ENCODE assay signal across 26 cellular contexts in genomic region chr18:67068608-67069007, GRCh38.
"Had no signal": no experiment of that assay in that cellular context is flagged by ENCODE, and none has a peak within 500 bp of the region (broad histone marks: within the 10 kb centered on the region; RNA-seq: fewer than 3 reads in every experiment).

No MANE protein-coding gene starts in this region.

- H2AFZ ChIP-seq: hepatocyte, neural progenitor cell, parathyroid adenoma had no signal

- H3K4me1 ChIP-seq: gastroesophageal sphincter, neural progenitor cell, parathyroid adenoma, psoas muscle, suprapubic skin, tibial artery, upper lobe of right lung had no signal

- H3K27ac ChIP-seq: brain microvascular endothelial cell, gastroesophageal sphincter, hepatocyte, neural progenitor cell, parathyroid adenoma, psoas muscle, suprapubic skin, tibial artery, upper lobe of right lung had no signal

- H3K9ac ChIP-seq: neural progenitor cell, parathyroid adenoma had no signal

- H3K4me3 ChIP-seq: gastroesophageal sphincter, hepatocyte, neural progenitor cell, psoas muscle, suprapubic skin, tibial artery, upper lobe of right lung had no signal

- FAIRE-seq: astrocyte, endothelial cell of umbilical vein had no signal

- DNase-seq: activated CD4-positive, alpha-beta memory T cell treated with anti-CD3 and anti-CD28 coated beads for 36 hours; activated CD4-positive, alpha-beta T cell treated with anti-CD3 and anti-CD28 coated beads, Interleukin-2, amount 10 ng/mL, durations not matched to agents 24 days and 14 days; activated CD4-positive, CD25-positive, alpha-beta regulatory T cell treated with anti-CD3 and anti-CD28 coated beads, Interleukin-2, amount 50 U/mL, for 72 hours; activated CD8-positive, alpha-beta memory T cell treated with anti-CD3 and anti-CD28 coated beads, Interleukin-2, amount 50 U/mL, for 4 hours; activated gamma-delta T cell; activated naive CD4-positive, alpha-beta T cell treated with anti-CD3 and anti-CD28 coated beads, Interleukin-2, amount 10 ng/mL, durations not matched to agents 7 days and 5 days; activated T-cell treated with anti-CD3 and anti-CD28 coated beads, Interleukin-2, amount 50 U/mL, for 1 hour; cortex of kidney; effector memory CD8-positive, alpha-beta T cell; naive thymus-derived CD8-positive, alpha-beta T cell; occipital lobe; psoas muscle; stimulated activated CD4-positive, alpha-beta T cell treated with anti-CD3 and anti-CD28 coated beads, Interleukin-15, amount 100 ng/mL, for 24 hours; stimulated activated CD4-positive, alpha-beta T cell treated with anti-CD3 and anti-CD28 coated beads, Interleukin-2, amount 100 ng/mL, for 24 hours; stimulated activated naive CD4-positive, alpha-beta T cell; T1000; tibial artery; upper lobe of right lung had no signal

- ATAC-seq: effector memory CD8-positive, alpha-beta T cell; gastroesophageal sphincter; naive thymus-derived CD8-positive, alpha-beta T cell; psoas muscle; upper lobe of right lung had no signal

- H3K9me3 ChIP-seq: gastroesophageal sphincter, psoas muscle, suprapubic skin, tibial artery, upper lobe of right lung had no signal

- H3K4me2 ChIP-seq: hepatocyte, neural progenitor cell had no signal

- H3K27me3 ChIP-seq: brain microvascular endothelial cell, gastroesophageal sphincter, hepatocyte, neural progenitor cell, suprapubic skin, tibial artery, upper lobe of right lung had no signal

- H3K36me3 ChIP-seq: brain microvascular endothelial cell, gastroesophageal sphincter, neural progenitor cell, suprapubic skin, tibial artery, upper lobe of right lung had no signal

- H3K79me2 ChIP-seq: hepatocyte, parathyroid adenoma had no signal
